1 cellular context compared by ENCODE assay signal in the genomic region with DNA sequence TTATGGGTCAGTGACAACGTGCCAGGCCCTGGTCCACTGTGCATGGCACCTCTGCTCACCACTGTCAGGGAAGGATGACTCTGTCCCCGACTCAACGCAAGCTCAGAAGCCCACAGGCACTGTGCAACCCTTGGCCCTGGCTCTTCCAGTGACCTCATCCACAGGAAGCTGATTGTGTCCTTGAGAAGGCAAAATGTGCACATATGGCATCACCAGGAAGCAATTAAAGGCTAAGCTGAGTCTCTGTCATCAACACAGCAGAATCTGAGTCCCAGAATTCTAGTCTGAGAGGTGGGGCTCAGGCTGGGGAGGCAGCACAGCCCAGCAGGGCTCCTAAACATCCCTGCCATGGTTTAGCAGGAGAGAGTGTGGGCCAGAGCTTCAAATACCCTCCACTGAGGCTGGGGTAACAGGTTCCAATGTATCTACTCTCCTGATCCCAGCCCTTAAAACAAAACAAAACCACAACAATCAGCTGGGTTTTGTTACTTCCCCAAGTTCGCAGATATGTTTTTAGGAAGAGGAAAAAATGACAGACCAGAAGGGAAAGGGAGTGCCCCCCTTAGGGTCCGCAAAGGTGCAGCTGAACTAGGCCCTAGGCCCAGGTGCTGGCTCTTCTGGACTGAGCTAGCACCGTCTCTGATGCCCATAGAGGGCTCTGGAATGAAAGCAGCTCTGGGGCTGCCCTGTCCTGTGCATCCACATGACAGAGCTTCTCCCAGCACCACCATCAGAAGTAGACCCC.
TF ChIP-seq lines count a peak whose summit lies in the region.

No MANE protein-coding gene starts in this region.

TF ChIP-seq in K562, 482 proteins besides CTCF, POLR2A, EP300 and RAD21 (continued from another document):
- TF ChIP-seq, protein P1, sequence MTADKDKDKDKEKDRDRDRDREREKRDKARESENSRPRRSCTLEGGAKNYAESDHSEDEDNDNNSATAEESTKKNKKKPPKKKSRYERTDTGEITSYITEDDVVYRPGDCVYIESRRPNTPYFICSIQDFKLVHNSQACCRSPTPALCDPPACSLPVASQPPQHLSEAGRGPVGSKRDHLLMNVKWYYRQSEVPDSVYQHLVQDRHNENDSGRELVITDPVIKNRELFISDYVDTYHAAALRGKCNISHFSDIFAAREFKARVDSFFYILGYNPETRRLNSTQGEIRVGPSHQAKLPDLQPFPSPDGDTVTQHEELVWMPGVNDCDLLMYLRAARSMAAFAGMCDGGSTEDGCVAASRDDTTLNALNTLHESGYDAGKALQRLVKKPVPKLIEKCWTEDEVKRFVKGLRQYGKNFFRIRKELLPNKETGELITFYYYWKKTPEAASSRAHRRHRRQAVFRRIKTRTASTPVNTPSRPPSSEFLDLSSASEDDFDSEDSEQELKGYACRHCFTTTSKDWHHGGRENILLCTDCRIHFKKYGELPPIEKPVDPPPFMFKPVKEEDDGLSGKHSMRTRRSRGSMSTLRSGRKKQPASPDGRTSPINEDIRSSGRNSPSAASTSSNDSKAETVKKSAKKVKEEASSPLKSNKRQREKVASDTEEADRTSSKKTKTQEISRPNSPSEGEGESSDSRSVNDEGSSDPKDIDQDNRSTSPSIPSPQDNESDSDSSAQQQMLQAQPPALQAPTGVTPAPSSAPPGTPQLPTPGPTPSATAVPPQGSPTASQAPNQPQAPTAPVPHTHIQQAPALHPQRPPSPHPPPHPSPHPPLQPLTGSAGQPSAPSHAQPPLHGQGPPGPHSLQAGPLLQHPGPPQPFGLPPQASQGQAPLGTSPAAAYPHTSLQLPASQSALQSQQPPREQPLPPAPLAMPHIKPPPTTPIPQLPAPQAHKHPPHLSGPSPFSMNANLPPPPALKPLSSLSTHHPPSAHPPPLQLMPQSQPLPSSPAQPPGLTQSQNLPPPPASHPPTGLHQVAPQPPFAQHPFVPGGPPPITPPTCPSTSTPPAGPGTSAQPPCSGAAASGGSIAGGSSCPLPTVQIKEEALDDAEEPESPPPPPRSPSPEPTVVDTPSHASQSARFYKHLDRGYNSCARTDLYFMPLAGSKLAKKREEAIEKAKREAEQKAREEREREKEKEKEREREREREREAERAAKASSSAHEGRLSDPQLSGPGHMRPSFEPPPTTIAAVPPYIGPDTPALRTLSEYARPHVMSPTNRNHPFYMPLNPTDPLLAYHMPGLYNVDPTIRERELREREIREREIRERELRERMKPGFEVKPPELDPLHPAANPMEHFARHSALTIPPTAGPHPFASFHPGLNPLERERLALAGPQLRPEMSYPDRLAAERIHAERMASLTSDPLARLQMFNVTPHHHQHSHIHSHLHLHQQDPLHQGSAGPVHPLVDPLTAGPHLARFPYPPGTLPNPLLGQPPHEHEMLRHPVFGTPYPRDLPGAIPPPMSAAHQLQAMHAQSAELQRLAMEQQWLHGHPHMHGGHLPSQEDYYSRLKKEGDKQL (CRISPR knock-in tag; IDR thresholded peaks at IDR 0.05; ENCODE audit: borderline replicate concordance): peak; percentile 92; the same call in 1 of the 2 replicates
- 0 out of 4 replicates have a peak, but pooled peaks of 1 of the 2 experiments have one; percentile 35 for TF ChIP-seq ETV6 (IDR thresholded peaks at IDR 0.05; ENCODE audit: borderline replicate concordance in 1 of 2, low read depth in 2 of 2, low read length in 1 of 2)
- no peak for TF ChIP-seq ETV6 (CRISPR knock-in tag; IDR thresholded peaks at IDR 0.05; ENCODE audit: borderline replicate concordance)
- TF ChIP-seq, protein P2, sequence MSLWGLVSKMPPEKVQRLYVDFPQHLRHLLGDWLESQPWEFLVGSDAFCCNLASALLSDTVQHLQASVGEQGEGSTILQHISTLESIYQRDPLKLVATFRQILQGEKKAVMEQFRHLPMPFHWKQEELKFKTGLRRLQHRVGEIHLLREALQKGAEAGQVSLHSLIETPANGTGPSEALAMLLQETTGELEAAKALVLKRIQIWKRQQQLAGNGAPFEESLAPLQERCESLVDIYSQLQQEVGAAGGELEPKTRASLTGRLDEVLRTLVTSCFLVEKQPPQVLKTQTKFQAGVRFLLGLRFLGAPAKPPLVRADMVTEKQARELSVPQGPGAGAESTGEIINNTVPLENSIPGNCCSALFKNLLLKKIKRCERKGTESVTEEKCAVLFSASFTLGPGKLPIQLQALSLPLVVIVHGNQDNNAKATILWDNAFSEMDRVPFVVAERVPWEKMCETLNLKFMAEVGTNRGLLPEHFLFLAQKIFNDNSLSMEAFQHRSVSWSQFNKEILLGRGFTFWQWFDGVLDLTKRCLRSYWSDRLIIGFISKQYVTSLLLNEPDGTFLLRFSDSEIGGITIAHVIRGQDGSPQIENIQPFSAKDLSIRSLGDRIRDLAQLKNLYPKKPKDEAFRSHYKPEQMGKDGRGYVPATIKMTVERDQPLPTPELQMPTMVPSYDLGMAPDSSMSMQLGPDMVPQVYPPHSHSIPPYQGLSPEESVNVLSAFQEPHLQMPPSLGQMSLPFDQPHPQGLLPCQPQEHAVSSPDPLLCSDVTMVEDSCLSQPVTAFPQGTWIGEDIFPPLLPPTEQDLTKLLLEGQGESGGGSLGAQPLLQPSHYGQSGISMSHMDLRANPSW (CRISPR knock-in tag; IDR thresholded peaks at IDR 0.05): 0 out of 2 replicates have a peak, but pooled peaks have one; percentile 32
- TF ChIP-seq GABPA (tag; conservative IDR thresholded peaks at IDR 0.05; ENCODE audit: low read depth): peak; percentile 52; the same call in 1 of the 2 replicates
- TF ChIP-seq EGR1 (conservative IDR thresholded peaks at IDR 0.05): no peak
- TF ChIP-seq, protein P3, sequence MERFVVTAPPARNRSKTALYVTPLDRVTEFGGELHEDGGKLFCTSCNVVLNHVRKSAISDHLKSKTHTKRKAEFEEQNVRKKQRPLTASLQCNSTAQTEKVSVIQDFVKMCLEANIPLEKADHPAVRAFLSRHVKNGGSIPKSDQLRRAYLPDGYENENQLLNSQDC (CRISPR knock-in tag; IDR thresholded peaks at IDR 0.05): no peak
- TF ChIP-seq RUNX1 (IDR thresholded peaks at IDR 0.05; ENCODE audit: low read depth): peak; percentile 79; the same call in 1 of the 2 replicates
- TF ChIP-seq FOXK2 (conservative IDR thresholded peaks at IDR 0.05 in 1 of 2, IDR thresholded peaks at IDR 0.05 in 1 of 2; ENCODE audit: low read depth in 2 of 2): no peak
- TF ChIP-seq ZNF143 (CRISPR knock-in tag; IDR thresholded peaks at IDR 0.05): 0 out of 2 replicates have a peak, but pooled peaks have one; percentile 34
- no peak for TF ChIP-seq E2F3 (CRISPR knock-in tag; IDR thresholded peaks at IDR 0.05)
- TF ChIP-seq POLR2AphosphoS5 (IDR thresholded peaks at IDR 0.05; ENCODE audit: control insufficient read depth, insufficient read depth, low read depth, low read length): no peak
- TF ChIP-seq CREM (IDR thresholded peaks at IDR 0.05; ENCODE audit: low read depth): peak; percentile 60
- TF ChIP-seq NCOA2 (IDR thresholded peaks at IDR 0.05; ENCODE audit: partially characterized antibody in 2 of 2): no peak
- TF ChIP-seq, protein P4, sequence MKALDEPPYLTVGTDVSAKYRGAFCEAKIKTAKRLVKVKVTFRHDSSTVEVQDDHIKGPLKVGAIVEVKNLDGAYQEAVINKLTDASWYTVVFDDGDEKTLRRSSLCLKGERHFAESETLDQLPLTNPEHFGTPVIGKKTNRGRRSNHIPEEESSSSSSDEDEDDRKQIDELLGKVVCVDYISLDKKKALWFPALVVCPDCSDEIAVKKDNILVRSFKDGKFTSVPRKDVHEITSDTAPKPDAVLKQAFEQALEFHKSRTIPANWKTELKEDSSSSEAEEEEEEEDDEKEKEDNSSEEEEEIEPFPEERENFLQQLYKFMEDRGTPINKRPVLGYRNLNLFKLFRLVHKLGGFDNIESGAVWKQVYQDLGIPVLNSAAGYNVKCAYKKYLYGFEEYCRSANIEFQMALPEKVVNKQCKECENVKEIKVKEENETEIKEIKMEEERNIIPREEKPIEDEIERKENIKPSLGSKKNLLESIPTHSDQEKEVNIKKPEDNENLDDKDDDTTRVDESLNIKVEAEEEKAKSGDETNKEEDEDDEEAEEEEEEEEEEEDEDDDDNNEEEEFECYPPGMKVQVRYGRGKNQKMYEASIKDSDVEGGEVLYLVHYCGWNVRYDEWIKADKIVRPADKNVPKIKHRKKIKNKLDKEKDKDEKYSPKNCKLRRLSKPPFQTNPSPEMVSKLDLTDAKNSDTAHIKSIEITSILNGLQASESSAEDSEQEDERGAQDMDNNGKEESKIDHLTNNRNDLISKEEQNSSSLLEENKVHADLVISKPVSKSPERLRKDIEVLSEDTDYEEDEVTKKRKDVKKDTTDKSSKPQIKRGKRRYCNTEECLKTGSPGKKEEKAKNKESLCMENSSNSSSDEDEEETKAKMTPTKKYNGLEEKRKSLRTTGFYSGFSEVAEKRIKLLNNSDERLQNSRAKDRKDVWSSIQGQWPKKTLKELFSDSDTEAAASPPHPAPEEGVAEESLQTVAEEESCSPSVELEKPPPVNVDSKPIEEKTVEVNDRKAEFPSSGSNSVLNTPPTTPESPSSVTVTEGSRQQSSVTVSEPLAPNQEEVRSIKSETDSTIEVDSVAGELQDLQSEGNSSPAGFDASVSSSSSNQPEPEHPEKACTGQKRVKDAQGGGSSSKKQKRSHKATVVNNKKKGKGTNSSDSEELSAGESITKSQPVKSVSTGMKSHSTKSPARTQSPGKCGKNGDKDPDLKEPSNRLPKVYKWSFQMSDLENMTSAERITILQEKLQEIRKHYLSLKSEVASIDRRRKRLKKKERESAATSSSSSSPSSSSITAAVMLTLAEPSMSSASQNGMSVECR (CRISPR knock-in tag; IDR thresholded peaks at IDR 0.05): peak; percentile 76; the same call in 1 of the 2 replicates
- TF ChIP-seq, protein P5, sequence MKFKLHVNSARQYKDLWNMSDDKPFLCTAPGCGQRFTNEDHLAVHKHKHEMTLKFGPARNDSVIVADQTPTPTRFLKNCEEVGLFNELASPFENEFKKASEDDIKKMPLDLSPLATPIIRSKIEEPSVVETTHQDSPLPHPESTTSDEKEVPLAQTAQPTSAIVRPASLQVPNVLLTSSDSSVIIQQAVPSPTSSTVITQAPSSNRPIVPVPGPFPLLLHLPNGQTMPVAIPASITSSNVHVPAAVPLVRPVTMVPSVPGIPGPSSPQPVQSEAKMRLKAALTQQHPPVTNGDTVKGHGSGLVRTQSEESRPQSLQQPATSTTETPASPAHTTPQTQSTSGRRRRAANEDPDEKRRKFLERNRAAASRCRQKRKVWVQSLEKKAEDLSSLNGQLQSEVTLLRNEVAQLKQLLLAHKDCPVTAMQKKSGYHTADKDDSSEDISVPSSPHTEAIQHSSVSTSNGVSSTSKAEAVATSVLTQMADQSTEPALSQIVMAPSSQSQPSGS (CRISPR knock-in tag; IDR thresholded peaks at IDR 0.05): no peak
- TF ChIP-seq, protein P6, sequence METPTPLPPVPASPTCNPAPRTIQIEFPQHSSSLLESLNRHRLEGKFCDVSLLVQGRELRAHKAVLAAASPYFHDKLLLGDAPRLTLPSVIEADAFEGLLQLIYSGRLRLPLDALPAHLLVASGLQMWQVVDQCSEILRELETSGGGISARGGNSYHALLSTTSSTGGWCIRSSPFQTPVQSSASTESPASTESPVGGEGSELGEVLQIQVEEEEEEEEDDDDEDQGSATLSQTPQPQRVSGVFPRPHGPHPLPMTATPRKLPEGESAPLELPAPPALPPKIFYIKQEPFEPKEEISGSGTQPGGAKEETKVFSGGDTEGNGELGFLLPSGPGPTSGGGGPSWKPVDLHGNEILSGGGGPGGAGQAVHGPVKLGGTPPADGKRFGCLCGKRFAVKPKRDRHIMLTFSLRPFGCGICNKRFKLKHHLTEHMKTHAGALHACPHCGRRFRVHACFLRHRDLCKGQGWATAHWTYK (CRISPR knock-in tag; IDR thresholded peaks at IDR 0.05): no peak
- no peak for TF ChIP-seq TCFL5 (CRISPR knock-in tag; conservative IDR thresholded peaks at IDR 0.05)
- TF ChIP-seq NCOA6 (IDR thresholded peaks at IDR 0.05): no peak
